26 cellular contexts compared by ENCODE assay signal in the genomic region with DNA sequence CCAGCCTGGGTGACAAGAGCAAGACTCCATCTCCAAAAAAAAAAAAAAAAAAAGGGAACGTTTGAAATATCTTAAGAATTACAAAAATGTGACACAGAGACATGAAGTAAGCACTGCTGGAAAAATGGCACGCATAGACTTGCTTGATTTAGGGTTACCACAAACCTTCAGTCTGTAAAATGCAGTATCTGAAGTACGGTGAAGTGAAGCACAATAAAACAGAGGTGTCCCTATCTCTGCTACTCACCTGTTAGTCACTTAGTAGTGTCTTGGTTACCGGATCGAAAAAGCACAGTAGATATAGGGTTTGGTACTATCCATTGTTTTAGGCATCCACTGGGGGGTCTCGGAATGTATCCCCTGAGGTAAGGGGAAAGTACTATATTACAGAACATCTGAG. TPM values are rescaled to one million over a fixed set of nuclear protein-coding genes. Genes with fewer than 3 reads are reported as not detected.
"Had no signal": no experiment of that assay in that cellular context is flagged by ENCODE, and none has a peak within 500 bp of the region (broad histone marks: within the 10 kb centered on the region; RNA-seq: fewer than 3 reads in every experiment).

No MANE protein-coding gene starts in this region.

- ATAC-seq: activated CD8-positive, alpha-beta memory T cell treated with anti-CD3 and anti-CD28 coated beads, Interleukin-2, amount 10 ng/mL, durations not matched to agents 7 days and 5 days; activated CD8-positive, alpha-beta T cell treated with anti-CD3 and anti-CD28 coated beads for 36 hours; activated naive CD8-positive, alpha-beta T cell treated with anti-CD3 and anti-CD28 coated beads, Interleukin-2, amount 50 U/mL, for 24 hours; naive thymus-derived CD4-positive, alpha-beta T cell; right lobe of liver; stimulated activated memory B cell treated with anti-CD40 and anti-IgM and Interleukin-4, amounts not matched to agents 10 μg/mL and 1 μg/mL and 100 μg/mL, for 72 hours; T-cell had no signal

- H3K27ac ChIP-seq: brain microvascular endothelial cell, right lobe of liver, transverse colon, WERI-Rb-1 had no signal

- FAIRE-seq: frontal cortex, small intestine, TTC549 had no signal

- H3K9me3 ChIP-seq: right lobe of liver, transverse colon had no signal

- DNase-seq: activated CD4-positive, alpha-beta T cell treated with anti-CD3 and anti-CD28 coated beads, Interleukin-2, amount 10 ng/mL, durations not matched to agents 7 days and 5 days; activated CD4-positive, CD25-positive, alpha-beta regulatory T cell treated with anti-CD3 and anti-CD28 coated beads, Interleukin-2, amount 50 U/mL, for 72 hours; activated CD8-positive, alpha-beta memory T cell treated with anti-CD3 and anti-CD28 coated beads, Interleukin-2, amount 10 ng/mL, durations not matched to agents 7 days and 5 days; activated CD8-positive, alpha-beta T cell treated with anti-CD3 and anti-CD28 coated beads for 36 hours; activated effector memory CD4-positive, alpha-beta T cell treated with anti-CD3 and anti-CD28 coated beads, Interleukin-2, amount 50 U/mL, for 16 hours; activated naive CD4-positive, alpha-beta T cell treated with anti-CD3 and anti-CD28 coated beads, Interleukin-2, amount 10 ng/mL, durations not matched to agents 7 days and 5 days; activated naive CD8-positive, alpha-beta T cell treated with anti-CD3 and anti-CD28 coated beads, Interleukin-2, amount 50 U/mL, for 24 hours; activated T-cell treated with anti-CD3 and anti-CD28 coated beads for 4 hours; anterior cingulate cortex; brain microvascular endothelial cell; central memory CD4-positive, alpha-beta T cell; dermis blood vessel endothelial cell; effector CD8-positive, alpha-beta T cell; glutamatergic neuron; hippocampal formation; naive thymus-derived CD4-positive, alpha-beta T cell; occipital lobe; right lobe of liver; small intestine; stimulated activated CD4-positive, alpha-beta T cell treated with anti-CD3 and anti-CD28 coated beads, Interleukin-2, amount 100 ng/mL, for 24 hours; T-cell; transverse colon; WERI-Rb-1 had no signal

- H3K36me3 ChIP-seq: brain microvascular endothelial cell, right lobe of liver, transverse colon, WERI-Rb-1 had no signal

- H3K4me1 ChIP-seq: right lobe of liver, transverse colon had no signal

- H3K4me3 ChIP-seq: right lobe of liver, transverse colon had no signal

- H3K27me3 ChIP-seq: brain microvascular endothelial cell, right lobe of liver, transverse colon had no signal

RNA-seq across cellular contexts. Expression of a gene that starts 11.6 kb away (rescaled TPM):
- total RNA-seq: activated CD4-positive, alpha-beta T cell treated with anti-CD3 and anti-CD28 coated beads, Interleukin-2, amount 10 ng/mL, durations not matched to agents 7 days and 5 days; activated CD8-positive, alpha-beta memory T cell treated with anti-CD3 and anti-CD28 coated beads, Interleukin-2, amount 10 ng/mL, durations not matched to agents 7 days and 5 days; activated CD8-positive, alpha-beta T cell treated with anti-CD3 and anti-CD28 coated beads for 36 hours; naive thymus-derived CD4-positive, alpha-beta T cell had no signal
